10 cellular contexts compared by ENCODE assay signal in genomic region chr18:47397671-47398319, GRCh38.
A peak's percentile ranks its signal among the peaks of the same experiment; 100 is the strongest.
DNase-seq lines count a peak whose midpoint lies in the region; ATAC-seq and TF ChIP-seq lines count a peak whose summit lies in the region.
"Had no signal": no experiment of that assay in that cellular context is flagged by ENCODE, and none has a peak within 500 bp of the region (broad histone marks: within the 10 kb centered on the region; RNA-seq: fewer than 3 reads in every experiment).

No MANE protein-coding gene starts in this region.

- DNase-seq in stimulated activated CD4-positive, alpha-beta T cell treated with anti-CD3 and anti-CD28 coated beads, Interleukin-4, amount 100 ng/mL, for 48 hours (ENCODE audit: low read depth in 2 of 2), result peak; percentile 2 to 6
- no peak for DNase-seq in stimulated activated CD4-positive, alpha-beta T cell treated with anti-CD3 and anti-CD28 coated beads, Interleukin-4, amount 100 ng/mL, for 24 hours
- peak; percentile 24 for DNase-seq in NCI-H748 treated with DMSO at 0.1 percent for 48 hours (lab: John Stamatoyannopoulos, UW)
- peak; percentile 39 to 65 for DNase-seq in erythroblast (lab: John Stamatoyannopoulos, UW)
- DNase-seq in upper lobe of right lung, result no peak
- no peak for DNase-seq in NCI-H2107 treated with DMSO at 0.1 percent for 48 hours (lab: John Stamatoyannopoulos, UW; ENCODE audit: unreplicated experiment)
- no peak for DNase-seq in inferior parietal cortex (ENCODE audit: extremely low spot score)
- DNase-seq: EL had no signal

- H3K9me3 ChIP-seq in upper lobe of right lung, result peaks cover 6% of the 10 kb centered on the region

- ATAC-seq in upper lobe of right lung (no peak), GM18498 (IDR thresholded peaks at IDR 0.05; ENCODE audit: unreplicated experiment) (no peak)

- H3K27me3 ChIP-seq in upper lobe of right lung, result no peaks in the 10 kb centered on the region

- no peak overlapping the region for H3K27ac ChIP-seq in upper lobe of right lung

- TF ChIP-seq POLR2A in erythroblast (IDR thresholded peaks at IDR 0.05; ENCODE audit: low read length), result no peak

- H3K36me3 ChIP-seq in upper lobe of right lung, result no peaks in the 10 kb centered on the region

- no peak overlapping the region for H3K4me3 ChIP-seq in upper lobe of right lung
- H3K4me3 ChIP-seq: lung had no signal

- TF ChIP-seq CTCF in upper lobe of right lung (IDR thresholded peaks at IDR 0.05), result peak; percentile 14

- no peaks in the 10 kb centered on the region for H3K4me1 ChIP-seq in upper lobe of right lung

- intact Hi-C loops in upper lobe of right lung (cut with DNase I), result no loop called here

Comparison
In these comparisons a context has a peak if more than half of its experiments do, and no peak if none do; other contexts are left out.
1. DNase-seq: peak in stimulated activated CD4-positive, alpha-beta T cell treated with anti-CD3 and anti-CD28 coated beads, Interleukin-4, amount 100 ng/mL, for 48 hours (2 of 2), NCI-H748 treated with DMSO at 0.1 percent for 48 hours (single experiment) and erythroblast (2 of 2); none in stimulated activated CD4-positive, alpha-beta T cell treated with anti-CD3 and anti-CD28 coated beads, Interleukin-4, amount 100 ng/mL, for 24 hours (single experiment), upper lobe of right lung (single experiment), NCI-H2107 treated with DMSO at 0.1 percent for 48 hours (single experiment) and inferior parietal cortex (single experiment).